Comparison of ENCODE assay signal across 16 cellular contexts in the genomic region with DNA sequence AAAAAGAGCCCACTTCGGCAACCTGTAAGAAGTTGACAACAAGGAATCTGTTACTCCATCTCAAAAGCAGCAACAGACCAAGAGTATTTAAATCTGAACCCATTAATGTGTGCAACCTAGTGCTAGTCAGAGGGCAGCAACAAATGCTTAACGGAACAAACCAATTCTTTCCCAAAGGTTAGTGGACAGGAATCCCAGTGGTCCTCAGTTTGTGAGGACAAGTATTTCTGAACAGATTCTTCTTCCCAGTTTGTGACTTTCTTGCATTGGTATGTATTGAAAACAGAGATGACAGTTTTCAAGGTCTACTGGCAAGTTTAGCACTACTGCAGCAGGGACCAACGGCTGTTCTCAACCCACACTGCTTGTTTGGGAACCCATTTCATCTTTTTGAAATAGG. TPM values are rescaled to one million over a fixed set of nuclear protein-coding genes. Genes with fewer than 3 reads are reported as not detected.
DNase-seq lines count a peak whose midpoint lies in the region; ATAC-seq and TF ChIP-seq lines count a peak whose summit lies in the region.
"Had no signal": no experiment of that assay in that cellular context is flagged by ENCODE, and none has a peak within 500 bp of the region (broad histone marks: within the 10 kb centered on the region; RNA-seq: fewer than 3 reads in every experiment).

No MANE protein-coding gene starts in this region.

- H2AFZ ChIP-seq in SU-DHL-6 (ENCODE audit: low read depth, low read length, severe bottlenecking), result no peak overlapping the region

- H3K9me3 ChIP-seq in A673 (ENCODE audit: low read depth, low read length, poor library complexity, severe bottlenecking), result no peaks in the 10 kb centered on the region
- H3K9me3 ChIP-seq in SU-DHL-6 (ENCODE audit: insufficient read depth, low read length), result no peaks in the 10 kb centered on the region
- H3K9me3 ChIP-seq: SJSA1, spleen, uterus had no signal

- H3K79me2 ChIP-seq in SU-DHL-6 (ENCODE audit: insufficient read depth, low read length), result peaks cover 33% of the 10 kb centered on the region

- H3K27ac ChIP-seq in A673 (ENCODE audit: low read depth, low read length, poor library complexity, severe bottlenecking), result peak overlapping the region; percentile 7
- H3K27ac ChIP-seq in SU-DHL-6 (ENCODE audit: low read depth, low read length), result peak overlapping the region; percentile 38; the same call in 1 of the 2 replicates
- H3K27ac ChIP-seq: SJSA1 had no signal

- H3K4me2 ChIP-seq in SU-DHL-6 (ENCODE audit: low read depth, low read length, poor library complexity, severe bottlenecking), result peak overlapping the region; percentile 81

- peak overlapping the region; percentile 0 for H3K4me3 Mint-ChIP-seq in glutamatergic neuron (ENCODE audit: unreplicated experiment)
- no peak overlapping the region for H3K4me3 Mint-ChIP-seq in progenitor cell of endocrine pancreas (ENCODE audit: low read depth)

- no TSS peak for BruUV-seq in A673 (replicated peaks; lab: Mats Ljungman, UMichigan)

- intact Hi-C loops in A673 (cut with micrococcal nuclease; ENCODE audit: unreplicated experiment), result loop anchor here (5.0 kb wide), 1 partner anchor 57 kb away; the partner anchor contains the start of gene NDEL1

- CTCF ChIA-PET in A673 (lab: Charles Lee), result no interaction called here

- peak overlapping the region; percentile 85; the same call in 1 of the 2 replicates for H3K9ac ChIP-seq in SU-DHL-6 (ENCODE audit: low read length)

- H3K27me3 Mint-ChIP-seq in glutamatergic neuron (ENCODE audit: unreplicated experiment) (peaks cover 11% of the 10 kb centered on the region), progenitor cell of endocrine pancreas (no peaks in the 10 kb centered on the region)

- H3K27me3 ChIP-seq in A673 (replicated peaks; ENCODE audit: insufficient read depth, low read depth, low read length, poor library complexity) (no peaks in the 10 kb centered on the region), GM06990 (replicated peaks; ENCODE audit: control insufficient read depth, insufficient read depth, low read length) (no peaks in the 10 kb centered on the region), SU-DHL-6 (ENCODE audit: low read length) (no peaks in the 10 kb centered on the region)
- H3K27me3 ChIP-seq: SJSA1, spleen, uterus had no signal

- H3K9me3 Mint-ChIP-seq in glutamatergic neuron (ENCODE audit: unreplicated experiment), result peaks cover 11% of the 10 kb centered on the region
- H3K9me3 Mint-ChIP-seq in progenitor cell of endocrine pancreas (ENCODE audit: low read depth), result no peaks in the 10 kb centered on the region
- H3K9me3 Mint-ChIP-seq: immature natural killer cell had no signal

- DNase-seq in A673 (ENCODE audit: low spot score) (no peak), GM06990 (ENCODE audit: extremely low read depth, insufficient read length) (no peak), glutamatergic neuron (no peak), NCI-H2029 treated with DMSO at 0.1 percent for 48 hours (lab: John Stamatoyannopoulos, UW) (no peak), progenitor cell of endocrine pancreas (ENCODE audit: low spot score, unreplicated experiment) (no peak)
- DNase-seq: activated CD8-positive, alpha-beta memory T cell treated with anti-CD3 and anti-CD28 coated beads for 24 hours; Calu3; immature natural killer cell; NCI-H524; spleen; uterus had no signal

- peaks cover 51% of the 10 kb centered on the region for H3K4me1 ChIP-seq in A673 (ENCODE audit: insufficient read depth, low read length, poor library complexity, severe bottlenecking)

- H3K9me2 ChIP-seq in SU-DHL-6 (replicated peaks; ENCODE audit: insufficient read depth, low read length), result no peaks in the 10 kb centered on the region

- H3K36me3 Mint-ChIP-seq in glutamatergic neuron (ENCODE audit: unreplicated experiment) (no peaks in the 10 kb centered on the region), progenitor cell of endocrine pancreas (ENCODE audit: insufficient read depth) (peaks cover 36% of the 10 kb centered on the region)

- H3F3A ChIP-seq in SU-DHL-6 (ENCODE audit: insufficient read depth), result peaks cover 61% of the 10 kb centered on the region

- no peak overlapping the region for H3K27ac Mint-ChIP-seq in glutamatergic neuron (ENCODE audit: unreplicated experiment)
- H3K27ac Mint-ChIP-seq in progenitor cell of endocrine pancreas, result no peak overlapping the region

- H4K20me1 ChIP-seq in SU-DHL-6 (ENCODE audit: low read depth, low read length), result peaks cover 19% of the 10 kb centered on the region

- H3K4me3 ChIP-seq in A673 (ENCODE audit: low read depth, low read length, poor library complexity, severe bottlenecking) (peak overlapping the region; percentile 79), GM06990 (replicated peaks; ENCODE audit: low read depth, low read length) (peak overlapping the region; percentile 28), SU-DHL-6 (ENCODE audit: insufficient read depth, low read length, poor library complexity, severe bottlenecking) (no peak overlapping the region)
- H3K4me3 ChIP-seq: SJSA1, uterus had no signal

- peaks cover 12% of the 10 kb centered on the region for H3K4me1 Mint-ChIP-seq in glutamatergic neuron (ENCODE audit: low read depth, unreplicated experiment)
- H3K4me1 Mint-ChIP-seq in progenitor cell of endocrine pancreas (ENCODE audit: low read depth), result peaks cover 29% of the 10 kb centered on the region

- POLR2A ChIA-PET in A673 (lab: Charles Lee; ENCODE audit: low non-redundant PET), result no interaction called here

- TF ChIP-seq CTCF in A673 (conservative IDR thresholded peaks at IDR 0.05; ENCODE audit: low read depth, low read length), result no peak
- TF ChIP-seq CTCF in GM06990 (IDR thresholded peaks at IDR 0.05; ENCODE audit: insufficient read depth, low read length, poor library complexity, severe bottlenecking), result no peak
- no peak for TF ChIP-seq CTCF in SU-DHL-6 (IDR thresholded peaks at IDR 0.05; ENCODE audit: insufficient read depth, low read length, poor library complexity, severe bottlenecking)
- no peak for TF ChIP-seq CTCF in glutamatergic neuron (IDR thresholded peaks at IDR 0.05; ENCODE audit: partially characterized antibody, unreplicated experiment)
- TF ChIP-seq CTCF in progenitor cell of endocrine pancreas (IDR thresholded peaks at IDR 0.05; ENCODE audit: unreplicated experiment), result no peak

- H3K36me3 ChIP-seq in A673 (ENCODE audit: insufficient read depth, low read length, poor library complexity, severe bottlenecking) (peaks cover 58% of the 10 kb centered on the region), GM06990 (ENCODE audit: control insufficient read depth, insufficient read depth, low read length) (peaks cover 22% of the 10 kb centered on the region), SU-DHL-6 (ENCODE audit: low read length) (peaks cover 44% of the 10 kb centered on the region)
- H3K36me3 ChIP-seq: uterus had no signal

- ATAC-seq in GM21447 (IDR thresholded peaks at IDR 0.05; ENCODE audit: unreplicated experiment) (no peak), GM19467 (IDR thresholded peaks at IDR 0.05; ENCODE audit: unreplicated experiment) (no peak)

RNA-seq across cellular contexts. Expression of gene RPL26, which starts 2.9 kb away (rescaled TPM):
- total RNA-seq in A673 (2021), result 1,604 and 1,668 TPM in 2 replicates
- 941 TPM for total RNA-seq in glutamatergic neuron (ENCODE audit: unreplicated experiment)
- total RNA-seq in progenitor cell of endocrine pancreas, result 1,699 and 1,778 TPM in 2 replicates

RNA-seq across cellular contexts. Expression of gene RNF222, which starts 17.6 kb away (rescaled TPM):
- total RNA-seq in A673 (2021) (not detected in 2 replicates), glutamatergic neuron (ENCODE audit: unreplicated experiment) (not detected), progenitor cell of endocrine pancreas (not detected in 2 replicates)
- total RNA-seq: Calu3, myocyte, SJSA1, spleen, uterus had no signal

RNA-seq across cellular contexts. Expression of gene ODF4, which starts 40.4 kb away (rescaled TPM):
- total RNA-seq in A673 (2021), result not detected in 2 replicates
- total RNA-seq in glutamatergic neuron (ENCODE audit: unreplicated experiment), result not detected
- not detected in 2 replicates for total RNA-seq in progenitor cell of endocrine pancreas
- total RNA-seq: Calu3, myocyte, SJSA1, spleen, uterus had no signal

RNA-seq across cellular contexts. Expression of gene NDEL1, which starts 55.6 kb away (rescaled TPM):
- total RNA-seq in A673 (2021) (71.1 and 76.5 TPM in 2 replicates), glutamatergic neuron (ENCODE audit: unreplicated experiment) (51.7 TPM), progenitor cell of endocrine pancreas (30.5 and 40.5 TPM in 2 replicates)
